Comparison of ENCODE assay signal across 23 cellular contexts in the genomic region with DNA sequence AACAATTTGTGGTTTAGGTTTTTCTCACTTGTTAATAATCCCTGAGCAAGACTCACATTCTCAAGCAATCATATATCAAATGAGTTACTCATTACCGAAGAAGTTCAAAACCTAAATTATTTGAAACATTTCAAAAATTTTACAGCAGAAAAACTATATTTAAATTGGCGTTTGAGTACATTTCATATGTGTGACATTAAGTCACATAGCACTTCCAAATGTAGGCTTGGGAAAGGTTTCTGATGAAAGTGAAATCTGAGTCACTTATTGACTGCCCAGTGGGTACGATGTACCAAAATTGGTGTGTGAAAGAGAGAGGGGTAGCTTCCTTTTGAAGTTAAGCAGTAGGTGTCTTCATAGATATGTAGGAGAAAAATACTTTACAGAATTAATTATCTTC.
A peak's percentile ranks its signal among the peaks of the same experiment; 100 is the strongest.
DNase-seq lines count a peak whose midpoint lies in the region; ATAC-seq, FAIRE-seq and TF ChIP-seq lines count a peak whose summit lies in the region.
"Had no signal": no experiment of that assay in that cellular context is flagged by ENCODE, and none has a peak within 500 bp of the region (broad histone marks: within the 10 kb centered on the region; RNA-seq: fewer than 3 reads in every experiment).

No MANE protein-coding gene starts in this region.

- no peak overlapping the region for H3K23ac ChIP-seq in mesenchymal stem cell (ENCODE audit: low read length in 2 of 2)

- no peak overlapping the region for H2BK5ac ChIP-seq in mesenchymal stem cell (ENCODE audit: low read depth, low read length, poor library complexity, severe bottlenecking)

- no peak overlapping the region for H3K27ac Mint-ChIP-seq in astrocyte (ENCODE audit: unreplicated experiment)
- no peak overlapping the region for H3K27ac Mint-ChIP-seq in osteocyte (ENCODE audit: unreplicated experiment)
- H3K27ac Mint-ChIP-seq: CD14-positive monocyte; CD4-positive, alpha-beta memory T cell; GM23338 had no signal

- WGBS in mesenchymal stem cell = 55% methylated on average over 3 of the region's 3 CpGs

- DNase-seq in AG10803 (ENCODE audit: low read depth) = peak; percentile 84
- peak; percentile 47 for DNase-seq in GM04503 (ENCODE audit: low read depth)
- DNase-seq in astrocyte (ENCODE audit: low read depth) = peak; percentile 12
- no peak for DNase-seq in mesenchymal stem cell
- no peak for DNase-seq in mucosa of descending colon
- DNase-seq in osteocyte (ENCODE audit: extremely low spot score, unreplicated experiment) = no peak
- DNase-seq in activated CD4-positive, alpha-beta T cell treated with anti-CD3 and anti-CD28 coated beads for 48 hours = no peak
- DNase-seq: 8988T; CD4-positive, alpha-beta memory T cell; DMS153; DMS79 treated with DMSO at 0.1 percent for 48 hours; EL; HCEC 1CT; IMR-90 had no signal

- H3K4me1 ChIP-seq in astrocyte (ENCODE audit: insufficient read depth, low read length) (no peaks in the 10 kb centered on the region), mesenchymal stem cell (ENCODE audit: control insufficient read depth, insufficient read depth, low read depth, low read length) (peaks cover 2% of the 10 kb centered on the region), mucosa of descending colon (ENCODE audit: low read depth) (no peaks in the 10 kb centered on the region)
- H3K4me1 ChIP-seq: BLaER1 had no signal

- H3K9me3 ChIP-seq in astrocyte (ENCODE audit: insufficient read depth, low read depth, low read length) (no peaks in the 10 kb centered on the region), mesenchymal stem cell (ENCODE audit: control insufficient read depth, low read length) (no peaks in the 10 kb centered on the region), mucosa of descending colon (no peaks in the 10 kb centered on the region)
- H3K9me3 ChIP-seq: BLaER1 had no signal

- H3K36me3 ChIP-seq in astrocyte (ENCODE audit: insufficient read depth, low read length) (no peaks in the 10 kb centered on the region), mesenchymal stem cell (ENCODE audit: control insufficient read depth in 1 of 2, insufficient read depth in 2 of 2, low read depth in 1 of 2, low read length in 2 of 2) (no peaks in the 10 kb centered on the region), mucosa of descending colon (ENCODE audit: low read depth) (no peaks in the 10 kb centered on the region)
- H3K36me3 ChIP-seq: BLaER1 had no signal

- peak; percentile 17 for FAIRE-seq in astrocyte (lab: Jason Lieb, UNC)
- FAIRE-seq: GM12892, GM18507, H54, HTR-8/SVneo, K562 had no signal

- H3K27ac ChIP-seq in astrocyte (ENCODE audit: low read depth, low read length) (no peak overlapping the region), mesenchymal stem cell (ENCODE audit: low read length, poor library complexity, severe bottlenecking) (peak overlapping the region; percentile 87)
- H3K27ac ChIP-seq: BLaER1 had no signal

- H3K79me1 ChIP-seq in mesenchymal stem cell (replicated peaks; ENCODE audit: low read length, poor library complexity, severe bottlenecking) = no peaks in the 10 kb centered on the region

- no peak overlapping the region for H4K8ac ChIP-seq in mesenchymal stem cell (ENCODE audit: low read length)

- H2BK12ac ChIP-seq in mesenchymal stem cell (ENCODE audit: low read length in 2 of 2) = no peak overlapping the region

- H3K14ac ChIP-seq in mesenchymal stem cell (ENCODE audit: low read length in 2 of 2) = no peak overlapping the region

- TF ChIP-seq CTCF in AG10803 (conservative IDR thresholded peaks at IDR 0.05; ENCODE audit: low read length) = no peak
- TF ChIP-seq CTCF in astrocyte (IDR thresholded peaks at IDR 0.05; ENCODE audit: insufficient read depth, low read depth, low read length) = no peak
- TF ChIP-seq CTCF in mucosa of descending colon (IDR thresholded peaks at IDR 0.05) = no peak
- TF ChIP-seq CTCF in osteocyte (IDR thresholded peaks at IDR 0.05) = no peak

- no peak overlapping the region for H3K4ac ChIP-seq in mesenchymal stem cell (ENCODE audit: low read depth in 1 of 2, low read length in 2 of 2)

- no peaks in the 10 kb centered on the region for H4K20me1 ChIP-seq in astrocyte (ENCODE audit: insufficient read depth, low read length)
- H4K20me1 ChIP-seq: BLaER1 had no signal

- intact Hi-C loops in mucosa of descending colon (cut with DNase I, micrococcal nuclease) = no loop called here

- peaks cover 17% of the 10 kb centered on the region for H3K4me1 Mint-ChIP-seq in astrocyte (ENCODE audit: low read depth, unreplicated experiment)
- H3K4me1 Mint-ChIP-seq in osteocyte (ENCODE audit: unreplicated experiment) = no peaks in the 10 kb centered on the region
- H3K4me1 Mint-ChIP-seq: CD14-positive monocyte; CD4-positive, alpha-beta memory T cell; GM23338 had no signal

- no peaks in the 10 kb centered on the region for H3K9me3 Mint-ChIP-seq in astrocyte (ENCODE audit: unreplicated experiment)
- H3K9me3 Mint-ChIP-seq in osteocyte (ENCODE audit: unreplicated experiment) = no peaks in the 10 kb centered on the region
- H3K9me3 Mint-ChIP-seq: GM23338 had no signal

- no peaks in the 10 kb centered on the region for H3K79me2 ChIP-seq in astrocyte (ENCODE audit: insufficient read depth, low read length)

- H3K36me3 Mint-ChIP-seq in astrocyte (ENCODE audit: low read depth, unreplicated experiment) (no peaks in the 10 kb centered on the region), osteocyte (ENCODE audit: unreplicated experiment) (no peaks in the 10 kb centered on the region)
- H3K36me3 Mint-ChIP-seq: CD14-positive monocyte; CD4-positive, alpha-beta memory T cell had no signal

- H3K27me3 Mint-ChIP-seq in astrocyte (ENCODE audit: low read depth, unreplicated experiment) (no peaks in the 10 kb centered on the region), osteocyte (ENCODE audit: unreplicated experiment) (no peaks in the 10 kb centered on the region)

- ATAC-seq in mucosa of descending colon (no peak), HG03432 (IDR thresholded peaks at IDR 0.05; ENCODE audit: unreplicated experiment) (no peak)
- ATAC-seq: GM23338, K562 had no signal

- no peak overlapping the region for H2AK5ac ChIP-seq in mesenchymal stem cell (ENCODE audit: low read length, severe bottlenecking)

- H4K91ac ChIP-seq in mesenchymal stem cell (ENCODE audit: low read length) = no peak overlapping the region

- H3K9ac ChIP-seq in astrocyte (ENCODE audit: low read length) (no peak overlapping the region), mesenchymal stem cell (ENCODE audit: low read length) (no peak overlapping the region)
- H3K9ac ChIP-seq: BLaER1 had no signal

- no peak overlapping the region for H2BK120ac ChIP-seq in mesenchymal stem cell (ENCODE audit: low read depth, low read length)

- H3K4me2 ChIP-seq in astrocyte (ENCODE audit: low read length) (no peak overlapping the region), mesenchymal stem cell (ENCODE audit: low read length, poor library complexity, severe bottlenecking) (no peak overlapping the region)
- H3K4me2 ChIP-seq: BLaER1, GM23338 had no signal

- H2BK15ac ChIP-seq in mesenchymal stem cell (ENCODE audit: low read depth, poor library complexity, severe bottlenecking) = no peak overlapping the region

- H3K27me3 ChIP-seq in astrocyte (ENCODE audit: insufficient read depth, low read length) = no peaks in the 10 kb centered on the region
- H3K27me3 ChIP-seq in mesenchymal stem cell (ENCODE audit: control insufficient read depth in 1 of 2, insufficient read depth in 1 of 2, low read length in 2 of 2) = no peaks in the 10 kb centered on the region
- H3K27me3 ChIP-seq: BLaER1 had no signal

- H3K18ac ChIP-seq in mesenchymal stem cell (ENCODE audit: low read depth in 1 of 2, low read length in 2 of 2) = no peak overlapping the region

- H3K4me3 Mint-ChIP-seq in astrocyte (ENCODE audit: unreplicated experiment) (no peak overlapping the region), osteocyte (ENCODE audit: unreplicated experiment) (no peak overlapping the region)
- H3K4me3 Mint-ChIP-seq: CD14-positive monocyte; CD4-positive, alpha-beta memory T cell; GM23338 had no signal

- H2AFZ ChIP-seq in astrocyte (ENCODE audit: low read depth, low read length) = no peak overlapping the region
- H2AFZ ChIP-seq in mesenchymal stem cell (ENCODE audit: low read depth, low read length) = no peak overlapping the region
- H2AFZ ChIP-seq: GM23338 had no signal

- H3K4me3 ChIP-seq in AG10803 (ENCODE audit: low read length) = no peak overlapping the region
- no peak overlapping the region for H3K4me3 ChIP-seq in astrocyte (ENCODE audit: insufficient read depth, low read depth, low read length)
- no peak overlapping the region for H3K4me3 ChIP-seq in mesenchymal stem cell (ENCODE audit: insufficient read depth in 1 of 2, low read depth in 1 of 2, low read length in 2 of 2)
- H3K4me3 ChIP-seq in mucosa of descending colon = no peak overlapping the region
- H3K4me3 ChIP-seq: BLaER1, GM23338, K562 had no signal

Comparison
In these comparisons a context has a peak if more than half of its experiments do, and no peak if none do; other contexts are left out.
1. DNase-seq: peak in AG10803 (single experiment), GM04503 (single experiment) and astrocyte (single experiment); none in mesenchymal stem cell (single experiment), mucosa of descending colon (0 of 3), osteocyte (single experiment) and activated CD4-positive, alpha-beta T cell treated with anti-CD3 and anti-CD28 coated beads for 48 hours (single experiment).